In genomic region chr13:29937379-29937778, GRCh38 we compare ENCODE assay signal across 18 cellular contexts.
DNase-seq lines count a peak whose midpoint lies in the region; ATAC-seq, FAIRE-seq and TF ChIP-seq lines count a peak whose summit lies in the region.
"Had no signal": no experiment of that assay in that cellular context is flagged by ENCODE, and none has a peak within 500 bp of the region (broad histone marks: within the 10 kb centered on the region; RNA-seq: fewer than 3 reads in every experiment).

No MANE protein-coding gene starts in this region.

- FAIRE-seq in HepG2 (lab: Jason Lieb, UNC), result no peak
- FAIRE-seq: A549, D721Med, G401.6, K562 had no signal

- H2AFZ ChIP-seq in HepG2 (ENCODE audit: low read length), result no peak overlapping the region
- H2AFZ ChIP-seq: GM23338 had no signal

- H3K4me1 Mint-ChIP-seq in activated CD4-positive, alpha-beta T cell treated with anti-CD3 and anti-CD28 coated beads, Interleukin-2, amount 10 ng/mL, durations not matched to agents 7 days and 5 days, result peaks cover 68% of the 10 kb centered on the region
- peaks cover 49% of the 10 kb centered on the region for H3K4me1 Mint-ChIP-seq in central memory CD8-positive, alpha-beta T cell

- BruUV-seq in HepG2 (replicated peaks; lab: Mats Ljungman, UMichigan), result no TSS peak

- H3K9me3 ChIP-seq in HepG2 (ENCODE audit: low read length) (no peaks in the 10 kb centered on the region), right lobe of liver (no peaks in the 10 kb centered on the region)
- H3K9me3 ChIP-seq: A549 had no signal

- no peaks in the 10 kb centered on the region for H3K27me3 Mint-ChIP-seq in activated CD4-positive, alpha-beta T cell treated with anti-CD3 and anti-CD28 coated beads, Interleukin-2, amount 10 ng/mL, durations not matched to agents 7 days and 5 days
- no peaks in the 10 kb centered on the region for H3K27me3 Mint-ChIP-seq in central memory CD8-positive, alpha-beta T cell

- peak overlapping the region; percentile 90 for H3K4me3 Mint-ChIP-seq in activated CD4-positive, alpha-beta T cell treated with anti-CD3 and anti-CD28 coated beads, Interleukin-2, amount 10 ng/mL, durations not matched to agents 7 days and 5 days
- peak overlapping the region; percentile 88 for H3K4me3 Mint-ChIP-seq in central memory CD8-positive, alpha-beta T cell
- H3K4me3 Mint-ChIP-seq: GM23338 had no signal

- H3K27ac ChIP-seq in HepG2 (ENCODE audit: extremely low read length, insufficient read depth, low read length) (no peak overlapping the region), right lobe of liver (no peak overlapping the region)
- H3K27ac ChIP-seq: A549, C4-2B had no signal

- peak overlapping the region; percentile 98 for H3K27ac Mint-ChIP-seq in activated CD4-positive, alpha-beta T cell treated with anti-CD3 and anti-CD28 coated beads, Interleukin-2, amount 10 ng/mL, durations not matched to agents 7 days and 5 days
- H3K27ac Mint-ChIP-seq in central memory CD8-positive, alpha-beta T cell (ENCODE audit: low read depth), result peak overlapping the region; percentile 94
- H3K27ac Mint-ChIP-seq: GM23338 had no signal

- no peaks in the 10 kb centered on the region for H3K9me3 Mint-ChIP-seq in activated CD4-positive, alpha-beta T cell treated with anti-CD3 and anti-CD28 coated beads, Interleukin-2, amount 10 ng/mL, durations not matched to agents 7 days and 5 days
- H3K9me3 Mint-ChIP-seq in central memory CD8-positive, alpha-beta T cell, result no peaks in the 10 kb centered on the region
- H3K9me3 Mint-ChIP-seq: GM23338 had no signal

- H3K9ac ChIP-seq in HepG2 (ENCODE audit: insufficient read depth, low read depth, low read length), result no peak overlapping the region

- H3K4me1 ChIP-seq in HepG2 (ENCODE audit: insufficient read depth, low read length) (no peaks in the 10 kb centered on the region), right lobe of liver (peaks cover 0 to 9% (median 0%) of the 10 kb centered on the region in 4 donors)
- H3K4me1 ChIP-seq: A549 had no signal

- TF ChIP-seq CTCF in HepG2 (CRISPR knock-in tag; IDR thresholded peaks at IDR 0.05), result no peak
- TF ChIP-seq CTCF in right lobe of liver (IDR thresholded peaks at IDR 0.05), result no peak

- TF ChIP-seq POLR2A in HepG2 (IDR thresholded peaks at IDR 0.05; ENCODE audit: insufficient read depth in 1 of 2, low read depth in 2 of 2, low read length in 2 of 2), result no peak
- TF ChIP-seq POLR2A in right lobe of liver (IDR thresholded peaks at IDR 0.05), result no peak

- in situ Hi-C loops in HepG2 (cut with HindIII; ENCODE audit: extremely low pct_ligation_motif_present, low pct_unique_long_range_greater_than_20kb), result no loop called here

- H3K4me2 ChIP-seq in HepG2 (ENCODE audit: low read depth, low read length), result no peak overlapping the region
- H3K4me2 ChIP-seq: A549, GM23338 had no signal

- TF ChIP-seq EP300 in HepG2 (IDR thresholded peaks at IDR 0.05; ENCODE audit: low read depth in 2 of 2, low read length in 2 of 2) (no peak), HepG2 (CRISPR knock-in tag; IDR thresholded peaks at IDR 0.05; ENCODE audit: borderline replicate concordance) (no peak)

- H3K36me3 Mint-ChIP-seq in activated CD4-positive, alpha-beta T cell treated with anti-CD3 and anti-CD28 coated beads, Interleukin-2, amount 10 ng/mL, durations not matched to agents 7 days and 5 days (ENCODE audit: low read depth), result peaks cover 24% of the 10 kb centered on the region
- peaks cover 4% of the 10 kb centered on the region for H3K36me3 Mint-ChIP-seq in central memory CD8-positive, alpha-beta T cell (ENCODE audit: insufficient read depth)

- TF ChIP-seq RAD21 in HepG2 (CRISPR knock-in tag; IDR thresholded peaks at IDR 0.05), result no peak

- POLR2A ChIA-PET in activated CD4-positive, alpha-beta T cell treated with anti-CD3 and anti-CD28 coated beads, Interleukin-2, amount 10 ng/mL, durations not matched to agents 7 days and 5 days (lab: Charles Lee), result interaction anchor here (1.0 kb wide), 1 partner anchor 88 kb away, joined by 3 read pairs; no protein-coding TSS in a partner anchor
- POLR2A ChIA-PET in HepG2 (lab: Yijun Ruan, JAX), result no interaction called here

- H3K4me3 ChIP-seq in HepG2 (replicated peaks in 1 of 3; ENCODE audit: insufficient read depth in 1 of 3, low read depth in 2 of 3, low read length in 3 of 3) (no peak overlapping the region), right lobe of liver (no peak overlapping the region)
- H3K4me3 ChIP-seq: A549, GM23338, K562 had no signal

- H3K36me3 ChIP-seq in HepG2 (replicated peaks in 1 of 2; ENCODE audit: control insufficient read depth in 1 of 2, insufficient read depth in 2 of 2, low read length in 2 of 2) (no peaks in the 10 kb centered on the region), right lobe of liver (no peaks in the 10 kb centered on the region)

- no peaks in the 10 kb centered on the region for H4K20me1 ChIP-seq in HepG2 (ENCODE audit: insufficient read depth, low read length)

- intact Hi-C loops in HepG2 (cut with micrococcal nuclease; ENCODE audit: unreplicated experiment) (no loop called here), right lobe of liver (cut with DNase I) (loop anchor here in 1 of 2 donors (10.0 kb wide), 1 partner anchor 167 kb away; no protein-coding TSS in a partner anchor)

- ATAC-seq in HepG2, result no peak
- ATAC-seq in right lobe of liver, result no peak
- no peak for ATAC-seq in central memory CD8-positive, alpha-beta T cell (replicated peaks; ENCODE audit: extremely low read depth, poor library complexity, severe bottlenecking)
- no peak for ATAC-seq in HG03196 (IDR thresholded peaks at IDR 0.05; ENCODE audit: unreplicated experiment)
- ATAC-seq in GM18907 (IDR thresholded peaks at IDR 0.05; ENCODE audit: unreplicated experiment), result no peak
- ATAC-seq: A549, K562 had no signal

- 33% methylated on average over 5 of the region's 12 CpGs for WGBS in HepG2 (ENCODE audit: low lambda C conversion rate)
- WGBS in right lobe of liver (ENCODE audit: insufficient coverage, low coverage, low lambda C conversion rate, missing lambda C conversion rate), result 88% methylated on average over 5 of the region's 12 CpGs

- no peaks in the 10 kb centered on the region for H3K79me2 ChIP-seq in HepG2 (ENCODE audit: insufficient read depth, low read length)

- peaks cover 2 to 15% of the 10 kb centered on the region in 2 experiments; a peak in 2 of 5 replicates for H3K27me3 ChIP-seq in HepG2 (ENCODE audit: control insufficient read depth in 1 of 2, insufficient read depth in 2 of 2, low read length in 2 of 2)
- H3K27me3 ChIP-seq in right lobe of liver, result no peaks in the 10 kb centered on the region

- CTCF ChIA-PET in activated CD4-positive, alpha-beta T cell treated with anti-CD3 and anti-CD28 coated beads, Interleukin-2, amount 10 ng/mL, durations not matched to agents 7 days and 5 days (lab: Charles Lee), result interaction anchor here (1.1 to 5.6 kb wide), 6 partner anchors 10 to 179 kb away, joined by 3 to 46 read pairs (median 6); no protein-coding TSS in a partner anchor
- CTCF ChIA-PET in HepG2 (lab: Yijun Ruan, JAX; ENCODE audit: low intra/inter-chr PET ratio, low total read pairs), result no interaction called here

- no peak for DNase-seq in activated CD4-positive, alpha-beta T cell treated with anti-CD3 and anti-CD28 coated beads, Interleukin-2, amount 10 ng/mL, durations not matched to agents 7 days and 5 days
- no peak for DNase-seq in activated CD4-positive, alpha-beta T cell treated with anti-CD3 and anti-CD28 coated beads for 4 hours
- DNase-seq in HepG2 (ENCODE audit: low spot score) (no peak), right lobe of liver (no peak)
- no peak for DNase-seq in central memory CD8-positive, alpha-beta T cell (ENCODE audit: low spot score in 2 of 2)
- DNase-seq: DND-41, NCI-H187 treated with DMSO at 0.1 percent for 48 hours, NCI-H446 treated with DMSO at 0.1 percent for 48 hours, OCI-M1, SHP77 treated with DMSO at 0.1 percent for 48 hours had no signal

TF ChIP-seq in HepG2, 621 proteins besides CTCF, POLR2A, EP300 and RAD21:
- TF ChIP-seq CEBPB (IDR thresholded peaks at IDR 0.05; ENCODE audit: borderline replicate concordance, low read depth, low read length) (peak; percentile 58; the same call in 1 of the 2 replicates), HOXA3 (CRISPR knock-in tag; IDR thresholded peaks at IDR 0.05) (no peak)
